In the genomic region with DNA sequence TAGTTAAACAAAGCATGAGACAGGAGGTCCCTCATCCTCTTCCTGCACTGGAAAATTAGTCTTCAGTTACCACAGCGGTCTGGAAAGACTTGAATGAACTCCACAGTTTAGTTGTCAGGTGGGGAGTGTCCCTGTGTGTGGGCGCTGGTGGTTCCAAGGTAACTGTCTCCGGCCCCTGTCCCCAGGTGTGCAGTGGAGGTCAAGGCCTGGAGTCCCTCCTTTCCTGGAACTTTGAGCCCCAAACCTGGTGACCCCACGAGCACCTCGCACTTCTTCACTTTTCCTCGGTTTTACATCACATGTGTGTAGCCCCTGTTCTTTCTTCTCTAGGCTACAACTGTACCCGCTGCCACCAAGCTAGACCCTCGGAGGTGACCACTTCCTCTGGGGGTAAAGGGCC, we compare ENCODE assay signal across 25 cellular contexts. TPM values are rescaled to one million over a fixed set of nuclear protein-coding genes. Genes with fewer than 3 reads are reported as not detected.
"Had no signal": no experiment of that assay in that cellular context is flagged by ENCODE, and none has a peak within 500 bp of the region (broad histone marks: within the 10 kb centered on the region; RNA-seq: fewer than 3 reads in every experiment).

No MANE protein-coding gene starts in this region.

- H3K9me3 ChIP-seq: gastrocnemius medialis, mucosa of descending colon, ovary, right lobe of liver, stomach, thyroid gland had no signal

- H3K36me3 Mint-ChIP-seq: mesothelial cell of epicardium; stimulated activated effector memory CD8-positive, alpha-beta T cell treated with anti-CD3 and anti-CD28 coated beads, Interleukin-12 subunit alpha, Interleukin-12 subunit beta, amount 100 ng/mL, for 72 hours; type B pancreatic cell had no signal

- H3K9me3 Mint-ChIP-seq: mesothelial cell of epicardium; naive B cell; nephron; stimulated activated effector memory CD8-positive, alpha-beta T cell treated with anti-CD3 and anti-CD28 coated beads, Interleukin-12 subunit alpha, Interleukin-12 subunit beta, amount 100 ng/mL, for 72 hours; type B pancreatic cell had no signal

- H3K4me3 Mint-ChIP-seq: mesothelial cell of epicardium; naive B cell; nephron; stimulated activated effector memory CD8-positive, alpha-beta T cell treated with anti-CD3 and anti-CD28 coated beads, Interleukin-12 subunit alpha, Interleukin-12 subunit beta, amount 100 ng/mL, for 72 hours; type B pancreatic cell had no signal

- H3K36me3 ChIP-seq: gastrocnemius medialis, ovary, right lobe of liver, stomach, thyroid gland had no signal

- H3K27ac Mint-ChIP-seq: mesothelial cell of epicardium; stimulated activated effector memory CD8-positive, alpha-beta T cell treated with anti-CD3 and anti-CD28 coated beads, Interleukin-12 subunit alpha, Interleukin-12 subunit beta, amount 100 ng/mL, for 72 hours; type B pancreatic cell had no signal

- DNase-seq: cerebellar nuclear complex; effector CD4-positive, alpha-beta T cell; gastrocnemius medialis; left ventricle myocardium superior; mesenchymal stem cell; mucosa of descending colon; naive B cell; ovary; retina; stimulated activated CD4-positive, alpha-beta T cell treated with anti-CD3 and anti-CD28 coated beads, Interleukin-2, amount 100 ng/mL, for 24 hours; stimulated activated CD4-positive, alpha-beta T cell treated with anti-CD3 and anti-CD28 coated beads, Interleukin-4, amount 100 ng/mL, for 24 hours; stimulated activated naive CD4-positive, alpha-beta T cell treated with Interleukin-2 at 50 U/mL for 16 hours; stomach; thyroid gland had no signal

- H3K27me3 ChIP-seq: dorsolateral prefrontal cortex, gastrocnemius medialis, ovary, right lobe of liver, stomach, thyroid gland had no signal

- H3K4me3 ChIP-seq: dorsolateral prefrontal cortex, gastrocnemius medialis, lung, mucosa of descending colon, ovary, right lobe of liver, smooth muscle cell, stomach, thyroid gland had no signal

- ATAC-seq: gastrocnemius medialis; mucosa of descending colon; right lobe of liver; stimulated activated effector memory CD8-positive, alpha-beta T cell treated with anti-CD3 and anti-CD28 coated beads, Interleukin-12 subunit alpha, Interleukin-12 subunit beta, amount 100 ng/mL, for 72 hours had no signal

- FAIRE-seq: colon, keratinocyte, urothelium cell line had no signal

- H3K27ac ChIP-seq: dorsolateral prefrontal cortex, gastrocnemius medialis, ovary, right lobe of liver, stomach, thyroid gland had no signal

RNA-seq across cellular contexts. Expression of gene INHBB, which starts 28.0 kb away (rescaled TPM):
- total RNA-seq: mesothelial cell of epicardium had no signal
